8 cellular contexts compared by ENCODE assay signal in genomic region chr15:22979699-22980188, GRCh38. TPM values are rescaled to one million over a fixed set of nuclear protein-coding genes. Genes with fewer than 3 reads are reported as not detected.
A peak's percentile ranks its signal among the peaks of the same experiment; 100 is the strongest.
DNase-seq lines count a peak whose midpoint lies in the region; ATAC-seq and TF ChIP-seq lines count a peak whose summit lies in the region.

No MANE protein-coding gene starts in this region.

- peak; percentile 17 for ATAC-seq in GM21526 (IDR thresholded peaks at IDR 0.05; ENCODE audit: low FRiP score, unreplicated experiment)
- ATAC-seq in stimulated activated effector memory CD8-positive, alpha-beta T cell treated with anti-CD3 and anti-CD28 coated beads, Interleukin-12 subunit alpha, Interleukin-12 subunit beta, amount 100 ng/mL, for 72 hours = peak; percentile 52

- peak overlapping the region; percentile 91 for H3K4me3 Mint-ChIP-seq in Caco-2 (ENCODE audit: unreplicated experiment)
- H3K4me3 Mint-ChIP-seq in MCF 10A (ENCODE audit: unreplicated experiment) = peak overlapping the region; percentile 95
- peak overlapping the region; percentile 80 for H3K4me3 Mint-ChIP-seq in stimulated activated effector memory CD8-positive, alpha-beta T cell treated with anti-CD3 and anti-CD28 coated beads, Interleukin-12 subunit alpha, Interleukin-12 subunit beta, amount 100 ng/mL, for 72 hours

- peak overlapping the region; percentile 94 for H3K4me3 ChIP-seq in Caco-2 (ENCODE audit: low read depth, low read length)

- H3K27ac Mint-ChIP-seq in Caco-2 (ENCODE audit: unreplicated experiment) = peak overlapping the region; percentile 70
- H3K27ac Mint-ChIP-seq in MCF 10A (ENCODE audit: low read depth, unreplicated experiment) = peak overlapping the region; percentile 86
- H3K27ac Mint-ChIP-seq in stimulated activated effector memory CD8-positive, alpha-beta T cell treated with anti-CD3 and anti-CD28 coated beads, Interleukin-12 subunit alpha, Interleukin-12 subunit beta, amount 100 ng/mL, for 72 hours = no peak overlapping the region

- no peaks in the 10 kb centered on the region for H3K27me3 Mint-ChIP-seq in Caco-2 (ENCODE audit: insufficient read depth, unreplicated experiment)
- no peaks in the 10 kb centered on the region for H3K27me3 Mint-ChIP-seq in MCF 10A (ENCODE audit: insufficient read depth, unreplicated experiment)

- BruUV-seq in Caco-2 (replicated peaks; lab: Mats Ljungman, UMichigan) = no TSS peak
- BruUV-seq in MCF 10A (replicated peaks; lab: Mats Ljungman, UMichigan) = no TSS peak

- no peaks in the 10 kb centered on the region for H3K27me3 ChIP-seq in Caco-2 (replicated peaks; ENCODE audit: control insufficient read depth, insufficient read depth, low read length)

- H3K36me3 Mint-ChIP-seq in Caco-2 (ENCODE audit: insufficient read depth, unreplicated experiment) = peaks cover 18% of the 10 kb centered on the region
- no peaks in the 10 kb centered on the region for H3K36me3 Mint-ChIP-seq in MCF 10A (ENCODE audit: insufficient read depth, unreplicated experiment)
- no peaks in the 10 kb centered on the region for H3K36me3 Mint-ChIP-seq in stimulated activated effector memory CD8-positive, alpha-beta T cell treated with anti-CD3 and anti-CD28 coated beads, Interleukin-12 subunit alpha, Interleukin-12 subunit beta, amount 100 ng/mL, for 72 hours

- TF ChIP-seq CTCF in Caco-2 (IDR thresholded peaks at IDR 0.05; ENCODE audit: insufficient read depth in 1 of 2, low read depth in 1 of 2, low read length in 1 of 2, severe bottlenecking in 1 of 2, unreplicated experiment in 1 of 2) (no peak), MCF 10A (IDR thresholded peaks at IDR 0.05; ENCODE audit: unreplicated experiment) (no peak)

- intact Hi-C loops in Caco-2 (cut with micrococcal nuclease; ENCODE audit: unreplicated experiment) = loop anchor here (1.0 to 2.0 kb wide), 2 partner anchors 59 to 87 kb away; partner anchors contain the start of gene TUBGCP5
- intact Hi-C loops in MCF 10A (cut with micrococcal nuclease) = loop anchor here (5.0 kb wide), 2 partner anchors 47 to 82 kb away; no protein-coding TSS in a partner anchor

- POLR2A ChIA-PET in Caco-2 (lab: Charles Lee) = interaction anchor here (0.6 to 2.0 kb wide), 6 partner anchors 10 to 141 kb away, joined by 3 to 11 read pairs (median 4); partner anchors contain the start of genes NIPA2 and TUBGCP5
- POLR2A ChIA-PET in MCF 10A (lab: Yijun Ruan, JAX) = interaction anchor here (0.6 to 3.1 kb wide), 13 partner anchors 10 to 141 kb away, joined by 3 to 29 read pairs (median 6); partner anchors contain the start of genes NIPA2 and TUBGCP5

- CTCF ChIA-PET in Caco-2 (lab: Charles Lee) = interaction anchor here (0.6 kb wide), 1 partner anchor 168 kb away, joined by 3 read pairs; no protein-coding TSS in a partner anchor
- CTCF ChIA-PET in MCF 10A (lab: Yijun Ruan, JAX) = interaction anchor here (0.6 to 1.2 kb wide), 4 partner anchors 30 to 72 kb away, joined by 3 to 5 read pairs (median 3); no protein-coding TSS in a partner anchor

- H3K9me3 Mint-ChIP-seq in Caco-2 (ENCODE audit: unreplicated experiment) (no peaks in the 10 kb centered on the region), MCF 10A (ENCODE audit: unreplicated experiment) (no peaks in the 10 kb centered on the region)
- no peaks in the 10 kb centered on the region for H3K9me3 Mint-ChIP-seq in stimulated activated effector memory CD8-positive, alpha-beta T cell treated with anti-CD3 and anti-CD28 coated beads, Interleukin-12 subunit alpha, Interleukin-12 subunit beta, amount 100 ng/mL, for 72 hours

- no peaks in the 10 kb centered on the region for H3K36me3 ChIP-seq in Caco-2 (ENCODE audit: control insufficient read depth, insufficient read depth, low read length)

- peak; percentile 37 to 51 for DNase-seq in Caco-2
- peak; percentile 66 for DNase-seq in NCI-H69 (lab: John Stamatoyannopoulos, UW)
- DNase-seq in MCF 10A (ENCODE audit: unreplicated experiment) = no peak
- DNase-seq in iris pigment epithelial cell (ENCODE audit: low read depth) = peak; percentile 34
- DNase-seq in stimulated activated effector memory CD8-positive, alpha-beta T cell treated with anti-CD3 and anti-CD28 coated beads, Interleukin-12 subunit alpha, Interleukin-12 subunit beta, amount 100 ng/mL, for 72 hours (ENCODE audit: low spot score in 2 of 2) = peak; percentile 9 to 61
- no peak for DNase-seq in DMS153 (lab: John Stamatoyannopoulos, UW)
- no peak for DNase-seq in OCI-M2 (lab: John Stamatoyannopoulos, UW; ENCODE audit: unreplicated experiment)

- peaks cover 7% of the 10 kb centered on the region; the same call in 1 of the 2 replicates for H3K4me1 ChIP-seq in Caco-2

- H3K9me3 ChIP-seq in Caco-2 = no peaks in the 10 kb centered on the region

- H3K4me1 Mint-ChIP-seq in Caco-2 (ENCODE audit: low read depth, unreplicated experiment) = peaks cover 9% of the 10 kb centered on the region
- no peaks in the 10 kb centered on the region for H3K4me1 Mint-ChIP-seq in MCF 10A (ENCODE audit: insufficient read depth, unreplicated experiment)
- H3K4me1 Mint-ChIP-seq in stimulated activated effector memory CD8-positive, alpha-beta T cell treated with anti-CD3 and anti-CD28 coated beads, Interleukin-12 subunit alpha, Interleukin-12 subunit beta, amount 100 ng/mL, for 72 hours = peaks cover 16% of the 10 kb centered on the region

RNA-seq across cellular contexts. Expression of gene CYFIP1, which starts 0.4 kb away (rescaled TPM):
- total RNA-seq in Caco-2 (2022) (205 and 211 TPM in 2 replicates), MCF 10A (2022) (85.7 and 99.1 TPM in 2 replicates)

RNA-seq across cellular contexts. Expression of gene TUBGCP5, which starts 59.6 kb away (rescaled TPM):
- total RNA-seq in Caco-2 (2022) = 48.3 and 53.1 TPM in 2 replicates
- 15.7 and 18.2 TPM in 2 replicates for total RNA-seq in MCF 10A (2022)

Comparison
In these comparisons a context has a peak if more than half of its experiments do, and no peak if none do; other contexts are left out.
1. DNase-seq: peak in Caco-2 (2 of 2), NCI-H69 (single experiment), iris pigment epithelial cell (single experiment) and stimulated activated effector memory CD8-positive, alpha-beta T cell treated with anti-CD3 and anti-CD28 coated beads, Interleukin-12 subunit alpha, Interleukin-12 subunit beta, amount 100 ng/mL, for 72 hours (2 of 2); none in MCF 10A (single experiment), DMS153 (single experiment) and OCI-M2 (single experiment).
2. Peak in every context shown above with its lines, with median percentiles within 50 percentile points of each other: H3K4me3 Mint-ChIP-seq.